In genomic region chr6:87333591-87334181, GRCh38 we compare ENCODE assay signal across 1 cellular context.
TF ChIP-seq lines count a peak whose summit lies in the region.

No MANE protein-coding gene starts in this region.

TF ChIP-seq in HepG2, 621 proteins besides CTCF, POLR2A, EP300 and RAD21:
- no peak for TF ChIP-seq FOXP4 (CRISPR knock-in tag; IDR thresholded peaks at IDR 0.05)
- no peak for TF ChIP-seq ZNF205 (CRISPR knock-in tag; IDR thresholded peaks at IDR 0.05)
- TF ChIP-seq ZNF83 (CRISPR knock-in tag; IDR thresholded peaks at IDR 0.05; ENCODE audit: borderline replicate concordance), result no peak
- TF ChIP-seq KMT2B (CRISPR knock-in tag; IDR thresholded peaks at IDR 0.05), result no peak
